8 cellular contexts compared by ENCODE assay signal in the genomic region with DNA sequence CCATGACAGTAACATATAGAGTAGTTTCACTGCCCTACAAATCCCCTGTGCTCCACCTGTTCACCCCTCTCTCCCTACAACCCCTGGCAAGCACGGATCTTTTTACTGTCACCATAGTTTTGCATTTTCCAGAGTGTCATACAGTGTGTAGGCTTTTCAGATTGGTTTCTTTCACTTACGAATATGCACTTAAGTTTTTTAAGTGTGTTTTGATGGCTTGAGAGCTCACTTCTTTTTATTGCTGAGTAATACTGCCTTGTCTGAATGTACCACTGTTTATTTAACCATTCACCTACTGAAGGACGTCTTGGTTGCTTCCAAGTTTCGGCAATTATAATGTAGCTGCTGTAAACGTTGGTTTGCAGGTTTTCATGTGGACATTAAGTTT.
DNase-seq lines count a peak whose midpoint lies in the region; ATAC-seq and TF ChIP-seq lines count a peak whose summit lies in the region.

No MANE protein-coding gene starts in this region.

- no peaks in the 10 kb centered on the region for H3K36me3 ChIP-seq in BE2C

- no peaks in the 10 kb centered on the region for H3K4me1 ChIP-seq in BE2C

- no peak overlapping the region for H3K4me3 ChIP-seq in BE2C (ENCODE audit: low read depth, low read length)

- no peaks in the 10 kb centered on the region; the same call in 1 of the 2 replicates for H3K27me3 ChIP-seq in BE2C

- no peaks in the 10 kb centered on the region for H3K9me3 ChIP-seq in BE2C

- ATAC-seq in HG02588 (IDR thresholded peaks at IDR 0.05; ENCODE audit: unreplicated experiment), result peak; percentile 38

- DNase-seq in NCI-H748 (lab: John Stamatoyannopoulos, UW; ENCODE audit: unreplicated experiment), result peak; percentile 13
- DNase-seq in NCI-H748 treated with DMSO at 0.1 percent for 48 hours (lab: John Stamatoyannopoulos, UW), result no peak
- DNase-seq in NCI-H345 treated with DMSO at 0.1 percent for 48 hours (lab: John Stamatoyannopoulos, UW; ENCODE audit: unreplicated experiment), result peak; percentile 35
- peak; percentile 31 for DNase-seq in iris pigment epithelial cell (ENCODE audit: low read depth)
- DNase-seq in OCI-M2 (lab: John Stamatoyannopoulos, UW; ENCODE audit: unreplicated experiment), result no peak
- no peak for DNase-seq in mucosa of gallbladder (ENCODE audit: low spot score)
- no peak for DNase-seq in BE2C

- no peak for TF ChIP-seq CTCF in BE2C (IDR thresholded peaks at IDR 0.05; ENCODE audit: low read depth, low read length)

Comparison
In these comparisons a context has a peak if more than half of its experiments do, and no peak if none do; other contexts are left out.
1. DNase-seq: peak in NCI-H748 (single experiment), NCI-H345 treated with DMSO at 0.1 percent for 48 hours (single experiment) and iris pigment epithelial cell (single experiment); none in NCI-H748 treated with DMSO at 0.1 percent for 48 hours (single experiment), OCI-M2 (single experiment), mucosa of gallbladder (single experiment) and BE2C (single experiment).